26 cellular contexts compared by ENCODE assay signal in the genomic region with DNA sequence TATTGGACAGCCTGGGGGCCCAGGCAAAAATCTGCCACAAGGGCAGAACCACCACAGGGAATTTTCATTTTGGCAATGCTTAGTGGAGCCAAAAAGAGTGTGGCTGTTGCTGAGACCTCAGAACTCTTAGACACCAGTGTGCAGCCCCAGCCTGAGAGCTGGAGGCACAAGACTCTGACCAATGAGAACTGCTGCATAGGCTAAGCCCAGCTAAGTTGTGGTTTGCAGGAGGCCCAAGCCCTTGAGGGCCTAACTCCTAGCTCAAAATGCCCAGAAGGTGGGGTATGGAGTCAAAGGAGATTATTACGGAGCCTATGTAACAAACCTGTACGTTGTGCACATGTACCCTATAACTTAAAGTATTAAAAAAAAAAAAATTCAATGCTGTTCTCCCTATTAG.
"Had no signal": no experiment of that assay in that cellular context is flagged by ENCODE, and none has a peak within 500 bp of the region (broad histone marks: within the 10 kb centered on the region; RNA-seq: fewer than 3 reads in every experiment).

No MANE protein-coding gene starts in this region.

- H3K27me3 Mint-ChIP-seq: activated CD4-positive, alpha-beta memory T cell treated with anti-CD3 and anti-CD28 coated beads, Interleukin-2, amount 10 ng/mL, durations not matched to agents 7 days and 5 days; activated CD4-positive, alpha-beta T cell treated with anti-CD3 and anti-CD28 coated beads, Interleukin-2, amount 10 ng/mL, durations not matched to agents 7 days and 5 days; activated naive CD4-positive, alpha-beta T cell treated with anti-CD3 and anti-CD28 coated beads, Interleukin-2, amount 50 U/mL, for 24 hours; activated naive CD8-positive, alpha-beta T cell treated with anti-CD3 and anti-CD28 coated beads, Interleukin-2, amount 10 ng/mL, durations not matched to agents 7 days and 5 days; activated T-helper 17 cell treated with anti-CD3 and anti-CD28 coated beads, Interleukin-2, amount 50 U/mL, for 72 hours; central memory CD8-positive, alpha-beta T cell; dendritic cell treated with granulocyte-macrophage colony-stimulating factor and Interleukin-4, amounts not matched to agents 40 ng/mL and 50 ng/mL, for 4 days; T-helper 17 cell had no signal

- H3K27me3 ChIP-seq: brain microvascular endothelial cell, dorsolateral prefrontal cortex, esophagus squamous epithelium, gastroesophageal sphincter had no signal

- H3K27ac ChIP-seq: brain microvascular endothelial cell, coronary artery, dorsolateral prefrontal cortex, epithelial cell of prostate, esophagus squamous epithelium, gastroesophageal sphincter had no signal

- H3K27ac Mint-ChIP-seq: activated CD4-positive, alpha-beta memory T cell treated with anti-CD3 and anti-CD28 coated beads, Interleukin-2, amount 10 ng/mL, durations not matched to agents 7 days and 5 days; activated CD4-positive, alpha-beta T cell treated with anti-CD3 and anti-CD28 coated beads, Interleukin-2, amount 10 ng/mL, durations not matched to agents 7 days and 5 days; activated naive CD4-positive, alpha-beta T cell treated with anti-CD3 and anti-CD28 coated beads for 36 hours; activated naive CD4-positive, alpha-beta T cell treated with anti-CD3 and anti-CD28 coated beads, Interleukin-2, amount 50 U/mL, for 24 hours; activated naive CD8-positive, alpha-beta T cell treated with anti-CD3 and anti-CD28 coated beads, Interleukin-2, amount 10 ng/mL, durations not matched to agents 7 days and 5 days; activated T-helper 17 cell treated with anti-CD3 and anti-CD28 coated beads, Interleukin-2, amount 50 U/mL, for 72 hours; dendritic cell treated with granulocyte-macrophage colony-stimulating factor and Interleukin-4, amounts not matched to agents 40 ng/mL and 50 ng/mL, for 4 days; T-helper 17 cell; T-helper 2 cell treated with Interferon-gamma antibody and Interleukin-4, amounts not matched to agents 5 μg/mL and 100 μg/mL, for 36 hours had no signal

- H3K36me3 Mint-ChIP-seq: activated naive CD4-positive, alpha-beta T cell treated with anti-CD3 and anti-CD28 coated beads, Interleukin-2, amount 50 U/mL, for 24 hours; activated naive CD8-positive, alpha-beta T cell treated with anti-CD3 and anti-CD28 coated beads, Interleukin-2, amount 10 ng/mL, durations not matched to agents 7 days and 5 days had no signal

- ATAC-seq: activated T-cell treated with anti-CD3 and anti-CD28 coated beads, Interleukin-2, amount 50 U/mL, for 4 hours; activated T-helper 17 cell treated with anti-CD3 and anti-CD28 coated beads, Interleukin-2, amount 50 U/mL, for 72 hours; gastroesophageal sphincter; T-helper 17 cell had no signal

- H3K36me3 ChIP-seq: brain microvascular endothelial cell, esophagus squamous epithelium, gastroesophageal sphincter had no signal

- H3K4me3 ChIP-seq: coronary artery, dorsolateral prefrontal cortex, esophagus squamous epithelium, gastroesophageal sphincter had no signal

- H3K4me1 Mint-ChIP-seq: activated CD4-positive, alpha-beta memory T cell treated with anti-CD3 and anti-CD28 coated beads, Interleukin-2, amount 10 ng/mL, durations not matched to agents 7 days and 5 days; activated CD4-positive, alpha-beta T cell treated with anti-CD3 and anti-CD28 coated beads, Interleukin-2, amount 10 ng/mL, durations not matched to agents 7 days and 5 days; activated naive CD4-positive, alpha-beta T cell treated with anti-CD3 and anti-CD28 coated beads, Interleukin-2, amount 50 U/mL, for 24 hours; activated naive CD8-positive, alpha-beta T cell treated with anti-CD3 and anti-CD28 coated beads, Interleukin-2, amount 10 ng/mL, durations not matched to agents 7 days and 5 days; activated T-helper 17 cell treated with anti-CD3 and anti-CD28 coated beads, Interleukin-2, amount 50 U/mL, for 72 hours; central memory CD8-positive, alpha-beta T cell; T-helper 17 cell had no signal

- H3K4me1 ChIP-seq: esophagus squamous epithelium, gastroesophageal sphincter had no signal

- H3K9me3 ChIP-seq: esophagus squamous epithelium, gastroesophageal sphincter had no signal

- H3K4me3 Mint-ChIP-seq: activated CD4-positive, alpha-beta memory T cell treated with anti-CD3 and anti-CD28 coated beads, Interleukin-2, amount 10 ng/mL, durations not matched to agents 7 days and 5 days; activated CD4-positive, alpha-beta T cell treated with anti-CD3 and anti-CD28 coated beads, Interleukin-2, amount 10 ng/mL, durations not matched to agents 7 days and 5 days; activated naive CD4-positive, alpha-beta T cell treated with anti-CD3 and anti-CD28 coated beads for 36 hours; activated naive CD4-positive, alpha-beta T cell treated with anti-CD3 and anti-CD28 coated beads, Interleukin-2, amount 50 U/mL, for 24 hours; activated naive CD8-positive, alpha-beta T cell treated with anti-CD3 and anti-CD28 coated beads, Interleukin-2, amount 10 ng/mL, durations not matched to agents 7 days and 5 days; activated T-cell treated with anti-CD3 and anti-CD28 coated beads, Interleukin-2, amount 50 U/mL, for 4 hours; activated T-helper 17 cell treated with anti-CD3 and anti-CD28 coated beads, Interleukin-2, amount 50 U/mL, for 72 hours; central memory CD8-positive, alpha-beta T cell; dendritic cell treated with granulocyte-macrophage colony-stimulating factor and Interleukin-4, amounts not matched to agents 40 ng/mL and 50 ng/mL, for 4 days; T-helper 17 cell; T-helper 2 cell treated with Interferon-gamma antibody and Interleukin-4, amounts not matched to agents 5 μg/mL and 100 μg/mL, for 36 hours had no signal

- DNase-seq: activated CD4-positive, alpha-beta memory T cell treated with anti-CD3 and anti-CD28 coated beads, Interleukin-2, amount 10 ng/mL, durations not matched to agents 7 days and 5 days; activated CD4-positive, alpha-beta T cell treated with anti-CD3 and anti-CD28 coated beads for 1 hour; activated CD4-positive, alpha-beta T cell treated with anti-CD3 and anti-CD28 coated beads for 4 hours; activated CD4-positive, alpha-beta T cell treated with anti-CD3 and anti-CD28 coated beads, Interleukin-2, amount 10 ng/mL, durations not matched to agents 7 days and 5 days; activated CD4-positive, alpha-beta T cell treated with anti-CD3 and anti-CD28 coated beads, Interleukin-2, amount 50 U/mL, for 4 hours; activated CD8-positive, alpha-beta memory T cell treated with anti-CD3 and anti-CD28 coated beads for 24 hours; activated effector memory CD4-positive, alpha-beta T cell treated with anti-CD3 and anti-CD28 coated beads, Interleukin-2, amount 50 U/mL, for 16 hours; activated naive CD4-positive, alpha-beta T cell treated with anti-CD3 and anti-CD28 coated beads for 36 hours; activated naive CD8-positive, alpha-beta T cell treated with anti-CD3 and anti-CD28 coated beads, Interleukin-2, amount 10 ng/mL, durations not matched to agents 7 days and 5 days; activated T-cell treated with anti-CD3 and anti-CD28 coated beads, Interleukin-2, amount 50 U/mL, for 4 hours; brain microvascular endothelial cell; dorsolateral prefrontal cortex; effector memory CD4-positive, alpha-beta T cell; esophagus squamous epithelium; foreskin melanocyte; T-helper 1 cell; T-helper 17 cell; T1000 had no signal

- H3K9me3 Mint-ChIP-seq: activated CD4-positive, alpha-beta memory T cell treated with anti-CD3 and anti-CD28 coated beads, Interleukin-2, amount 10 ng/mL, durations not matched to agents 7 days and 5 days; activated CD4-positive, alpha-beta T cell treated with anti-CD3 and anti-CD28 coated beads, Interleukin-2, amount 10 ng/mL, durations not matched to agents 7 days and 5 days; activated naive CD4-positive, alpha-beta T cell treated with anti-CD3 and anti-CD28 coated beads for 36 hours; activated naive CD4-positive, alpha-beta T cell treated with anti-CD3 and anti-CD28 coated beads, Interleukin-2, amount 50 U/mL, for 24 hours; activated naive CD8-positive, alpha-beta T cell treated with anti-CD3 and anti-CD28 coated beads, Interleukin-2, amount 10 ng/mL, durations not matched to agents 7 days and 5 days; activated T-cell treated with anti-CD3 and anti-CD28 coated beads, Interleukin-2, amount 50 U/mL, for 4 hours; activated T-helper 17 cell treated with anti-CD3 and anti-CD28 coated beads, Interleukin-2, amount 50 U/mL, for 72 hours; central memory CD8-positive, alpha-beta T cell; dendritic cell treated with granulocyte-macrophage colony-stimulating factor and Interleukin-4, amounts not matched to agents 40 ng/mL and 50 ng/mL, for 4 days; T-helper 2 cell treated with Interferon-gamma antibody and Interleukin-4, amounts not matched to agents 5 μg/mL and 100 μg/mL, for 36 hours had no signal
